1 cellular context compared by ENCODE assay signal in the genomic region with DNA sequence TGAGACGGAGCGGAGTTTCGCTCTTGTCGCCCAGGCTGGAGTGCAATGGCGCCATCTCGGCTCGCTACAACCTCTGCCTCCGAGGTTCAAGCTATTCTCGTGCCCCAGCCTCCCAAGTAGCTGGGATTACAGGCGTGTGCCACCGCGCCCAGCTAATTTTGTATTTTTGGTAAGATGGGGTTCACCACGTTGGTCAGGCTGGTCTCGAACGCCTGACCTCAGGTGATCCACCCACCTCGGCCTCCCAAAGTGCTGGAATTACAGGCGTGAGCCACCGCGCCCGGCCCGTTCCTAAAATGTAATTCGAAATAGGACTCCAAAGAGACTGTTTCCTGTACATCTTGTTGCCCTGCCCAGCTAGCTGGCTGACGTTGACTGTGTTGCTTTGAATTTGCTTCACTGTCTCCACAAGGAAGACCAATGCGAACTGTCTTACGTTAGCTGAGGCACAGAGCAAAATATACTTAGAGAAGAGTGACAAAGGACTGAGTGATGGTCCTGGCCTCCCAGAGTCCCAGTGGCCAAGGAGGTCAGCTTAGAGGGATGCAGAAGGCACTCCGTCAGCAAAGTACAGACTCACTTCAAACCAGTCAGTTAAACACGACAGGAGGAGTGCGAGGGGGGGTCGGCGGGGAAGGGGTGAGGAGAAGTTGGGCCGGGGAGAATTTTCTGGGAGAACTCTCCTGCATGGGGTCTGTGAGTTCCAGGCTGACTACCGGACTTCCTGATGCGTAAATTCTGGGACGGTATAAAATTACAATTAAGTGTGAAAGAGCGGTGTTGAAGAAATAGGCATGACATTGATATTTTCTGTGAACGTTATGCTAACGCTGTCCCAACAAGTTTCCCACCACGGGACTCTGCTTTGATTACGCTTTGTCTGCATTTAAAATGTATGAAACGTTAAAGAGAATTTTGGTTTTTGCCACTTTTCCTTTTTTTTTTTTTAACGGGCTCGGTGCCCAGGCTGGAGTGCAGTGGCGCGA.
TF ChIP-seq lines count a peak whose summit lies in the region.

No MANE protein-coding gene starts in this region.

TF ChIP-seq in HepG2, 621 proteins besides CTCF, POLR2A, EP300 and RAD21 (continued from another document and continues in another):
- TF ChIP-seq ZNF713 (CRISPR knock-in tag; IDR thresholded peaks at IDR 0.05) (no peak), ZNF546 (CRISPR knock-in tag; conservative IDR thresholded peaks at IDR 0.05) (no peak), ZNF775 (CRISPR knock-in tag; IDR thresholded peaks at IDR 0.05; ENCODE audit: borderline replicate concordance) (peak; percentile 95; the same call in 1 of the 2 replicates), ZNF496 (CRISPR knock-in tag; IDR thresholded peaks at IDR 0.05; ENCODE audit: insufficient replicate concordance) (no peak), ZNF543 (CRISPR knock-in tag; IDR thresholded peaks at IDR 0.05) (no peak), TRIM24 (CRISPR knock-in tag; IDR thresholded peaks at IDR 0.05) (no peak), ZNF674 (CRISPR knock-in tag; IDR thresholded peaks at IDR 0.05; ENCODE audit: low read depth) (0 out of 2 replicates have a peak, but pooled peaks have one; percentile 15), POLR2AphosphoS2 (IDR thresholded peaks at IDR 0.05; ENCODE audit: low read depth, low read length) (no peak), NFIC (IDR thresholded peaks at IDR 0.05; ENCODE audit: low read length) (no peak), NKX3-1 (CRISPR knock-in tag; IDR thresholded peaks at IDR 0.05) (no peak), ZNF75D (CRISPR knock-in tag; IDR thresholded peaks at IDR 0.05; ENCODE audit: borderline replicate concordance) (no peak), THAP11 (CRISPR knock-in tag; IDR thresholded peaks at IDR 0.05) (no peak), PHF8 (CRISPR knock-in tag; IDR thresholded peaks at IDR 0.05) (no peak), ZNF367 (CRISPR knock-in tag; IDR thresholded peaks at IDR 0.05; ENCODE audit: borderline replicate concordance) (no peak), RBAK (CRISPR knock-in tag; IDR thresholded peaks at IDR 0.05) (no peak), AGO2 (optimal IDR thresholded peaks at IDR 0.05; ENCODE audit: low read depth, low read length) (no peak), ZNF263 (CRISPR knock-in tag; IDR thresholded peaks at IDR 0.05) (no peak), CHD4 (IDR thresholded peaks at IDR 0.05; ENCODE audit: borderline replicate concordance, low read length) (peak; percentile 76; the same call in 1 of the 2 replicates), XRCC5 (optimal IDR thresholded peaks at IDR 0.05; ENCODE audit: low read length) (no peak), ZNF773 (CRISPR knock-in tag; IDR thresholded peaks at IDR 0.05; ENCODE audit: borderline replicate concordance) (no peak), HMG20B (CRISPR knock-in tag; conservative IDR thresholded peaks at IDR 0.05) (no peak), STAT5B (CRISPR knock-in tag; IDR thresholded peaks at IDR 0.05) (no peak), ZFX (CRISPR knock-in tag; IDR thresholded peaks at IDR 0.05; ENCODE audit: low read depth) (0 out of 2 replicates have a peak, but pooled peaks have one; percentile 20), PRMT3 (CRISPR knock-in tag; IDR thresholded peaks at IDR 0.05; ENCODE audit: borderline replicate concordance, low read depth) (no peak), SATB2 (CRISPR knock-in tag; IDR thresholded peaks at IDR 0.05) (no peak), MTF1 (CRISPR knock-in tag; IDR thresholded peaks at IDR 0.05) (no peak), SIN3B (IDR thresholded peaks at IDR 0.05; ENCODE audit: low read length) (no peak), RORA (CRISPR knock-in tag; IDR thresholded peaks at IDR 0.05) (no peak), GATAD1 (CRISPR knock-in tag; IDR thresholded peaks at IDR 0.05) (no peak), ZNF12 (CRISPR knock-in tag; IDR thresholded peaks at IDR 0.05) (no peak), KAT8 (CRISPR knock-in tag; IDR thresholded peaks at IDR 0.05) (no peak)
- TF ChIP-seq, protein P1, sequence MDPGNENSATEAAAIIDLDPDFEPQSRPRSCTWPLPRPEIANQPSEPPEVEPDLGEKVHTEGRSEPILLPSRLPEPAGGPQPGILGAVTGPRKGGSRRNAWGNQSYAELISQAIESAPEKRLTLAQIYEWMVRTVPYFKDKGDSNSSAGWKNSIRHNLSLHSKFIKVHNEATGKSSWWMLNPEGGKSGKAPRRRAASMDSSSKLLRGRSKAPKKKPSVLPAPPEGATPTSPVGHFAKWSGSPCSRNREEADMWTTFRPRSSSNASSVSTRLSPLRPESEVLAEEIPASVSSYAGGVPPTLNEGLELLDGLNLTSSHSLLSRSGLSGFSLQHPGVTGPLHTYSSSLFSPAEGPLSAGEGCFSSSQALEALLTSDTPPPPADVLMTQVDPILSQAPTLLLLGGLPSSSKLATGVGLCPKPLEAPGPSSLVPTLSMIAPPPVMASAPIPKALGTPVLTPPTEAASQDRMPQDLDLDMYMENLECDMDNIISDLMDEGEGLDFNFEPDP (CRISPR knock-in tag; conservative IDR thresholded peaks at IDR 0.05), result no peak
- TF ChIP-seq, protein P2, sequence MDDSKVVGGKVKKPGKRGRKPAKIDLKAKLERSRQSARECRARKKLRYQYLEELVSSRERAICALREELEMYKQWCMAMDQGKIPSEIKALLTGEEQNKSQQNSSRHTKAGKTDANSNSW (CRISPR knock-in tag; IDR thresholded peaks at IDR 0.05; ENCODE audit: borderline replicate concordance), result no peak
- TF ChIP-seq, protein P3, sequence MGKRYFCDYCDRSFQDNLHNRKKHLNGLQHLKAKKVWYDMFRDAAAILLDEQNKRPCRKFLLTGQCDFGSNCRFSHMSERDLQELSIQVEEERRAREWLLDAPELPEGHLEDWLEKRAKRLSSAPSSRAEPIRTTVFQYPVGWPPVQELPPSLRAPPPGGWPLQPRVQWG (CRISPR knock-in tag; IDR thresholded peaks at IDR 0.05; ENCODE audit: borderline replicate concordance, low read depth), result no peak
- TF ChIP-seq, protein P4, sequence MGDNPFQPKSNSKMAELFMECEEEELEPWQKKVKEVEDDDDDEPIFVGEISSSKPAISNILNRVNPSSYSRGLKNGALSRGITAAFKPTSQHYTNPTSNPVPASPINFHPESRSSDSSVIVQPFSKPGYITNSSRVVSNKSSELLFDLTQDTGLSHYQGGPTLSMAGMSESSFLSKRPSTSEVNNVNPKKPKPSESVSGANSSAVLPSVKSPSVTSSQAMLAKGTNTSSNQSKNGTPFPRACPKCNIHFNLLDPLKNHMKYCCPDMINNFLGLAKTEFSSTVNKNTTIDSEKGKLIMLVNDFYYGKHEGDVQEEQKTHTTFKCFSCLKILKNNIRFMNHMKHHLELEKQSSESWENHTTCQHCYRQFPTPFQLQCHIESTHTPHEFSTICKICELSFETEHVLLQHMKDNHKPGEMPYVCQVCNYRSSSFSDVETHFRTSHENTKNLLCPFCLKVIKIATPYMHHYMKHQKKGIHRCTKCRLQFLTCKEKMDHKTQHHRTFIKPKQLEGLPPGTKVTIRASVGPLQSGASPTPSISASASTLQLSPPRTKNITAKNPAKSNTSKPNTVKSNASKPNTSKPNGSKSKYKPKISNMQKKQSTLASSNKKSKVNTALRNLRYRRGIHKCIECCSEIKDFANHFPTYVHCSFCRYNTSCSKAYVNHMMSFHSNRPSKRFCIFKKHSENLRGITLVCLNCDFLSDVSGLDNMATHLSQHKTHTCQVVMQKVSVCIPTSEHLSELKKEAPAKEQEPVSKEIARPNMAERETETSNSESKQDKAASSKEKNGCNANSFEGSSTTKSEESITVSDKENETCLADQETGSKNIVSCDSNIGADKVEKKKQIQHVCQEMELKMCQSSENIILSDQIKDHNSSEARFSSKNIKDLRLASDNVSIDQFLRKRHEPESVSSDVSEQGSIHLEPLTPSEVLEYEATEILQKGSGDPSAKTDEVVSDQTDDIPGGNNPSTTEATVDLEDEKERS (CRISPR knock-in tag; IDR thresholded peaks at IDR 0.05), result no peak
- TF ChIP-seq, protein P5, sequence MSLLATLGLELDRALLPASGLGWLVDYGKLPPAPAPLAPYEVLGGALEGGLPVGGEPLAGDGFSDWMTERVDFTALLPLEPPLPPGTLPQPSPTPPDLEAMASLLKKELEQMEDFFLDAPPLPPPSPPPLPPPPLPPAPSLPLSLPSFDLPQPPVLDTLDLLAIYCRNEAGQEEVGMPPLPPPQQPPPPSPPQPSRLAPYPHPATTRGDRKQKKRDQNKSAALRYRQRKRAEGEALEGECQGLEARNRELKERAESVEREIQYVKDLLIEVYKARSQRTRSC (CRISPR knock-in tag; IDR thresholded peaks at IDR 0.05; ENCODE audit: low read depth), result no peak
- TF ChIP-seq, protein P6, sequence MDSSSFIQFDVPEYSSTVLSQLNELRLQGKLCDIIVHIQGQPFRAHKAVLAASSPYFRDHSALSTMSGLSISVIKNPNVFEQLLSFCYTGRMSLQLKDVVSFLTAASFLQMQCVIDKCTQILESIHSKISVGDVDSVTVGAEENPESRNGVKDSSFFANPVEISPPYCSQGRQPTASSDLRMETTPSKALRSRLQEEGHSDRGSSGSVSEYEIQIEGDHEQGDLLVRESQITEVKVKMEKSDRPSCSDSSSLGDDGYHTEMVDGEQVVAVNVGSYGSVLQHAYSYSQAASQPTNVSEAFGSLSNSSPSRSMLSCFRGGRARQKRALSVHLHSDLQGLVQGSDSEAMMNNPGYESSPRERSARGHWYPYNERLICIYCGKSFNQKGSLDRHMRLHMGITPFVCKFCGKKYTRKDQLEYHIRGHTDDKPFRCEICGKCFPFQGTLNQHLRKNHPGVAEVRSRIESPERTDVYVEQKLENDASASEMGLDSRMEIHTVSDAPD (CRISPR knock-in tag; IDR thresholded peaks at IDR 0.05), result no peak
- TF ChIP-seq, protein P7, sequence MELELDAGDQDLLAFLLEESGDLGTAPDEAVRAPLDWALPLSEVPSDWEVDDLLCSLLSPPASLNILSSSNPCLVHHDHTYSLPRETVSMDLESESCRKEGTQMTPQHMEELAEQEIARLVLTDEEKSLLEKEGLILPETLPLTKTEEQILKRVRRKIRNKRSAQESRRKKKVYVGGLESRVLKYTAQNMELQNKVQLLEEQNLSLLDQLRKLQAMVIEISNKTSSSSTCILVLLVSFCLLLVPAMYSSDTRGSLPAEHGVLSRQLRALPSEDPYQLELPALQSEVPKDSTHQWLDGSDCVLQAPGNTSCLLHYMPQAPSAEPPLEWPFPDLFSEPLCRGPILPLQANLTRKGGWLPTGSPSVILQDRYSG (CRISPR knock-in tag; IDR thresholded peaks at IDR 0.05), result no peak
- TF ChIP-seq, protein P8, sequence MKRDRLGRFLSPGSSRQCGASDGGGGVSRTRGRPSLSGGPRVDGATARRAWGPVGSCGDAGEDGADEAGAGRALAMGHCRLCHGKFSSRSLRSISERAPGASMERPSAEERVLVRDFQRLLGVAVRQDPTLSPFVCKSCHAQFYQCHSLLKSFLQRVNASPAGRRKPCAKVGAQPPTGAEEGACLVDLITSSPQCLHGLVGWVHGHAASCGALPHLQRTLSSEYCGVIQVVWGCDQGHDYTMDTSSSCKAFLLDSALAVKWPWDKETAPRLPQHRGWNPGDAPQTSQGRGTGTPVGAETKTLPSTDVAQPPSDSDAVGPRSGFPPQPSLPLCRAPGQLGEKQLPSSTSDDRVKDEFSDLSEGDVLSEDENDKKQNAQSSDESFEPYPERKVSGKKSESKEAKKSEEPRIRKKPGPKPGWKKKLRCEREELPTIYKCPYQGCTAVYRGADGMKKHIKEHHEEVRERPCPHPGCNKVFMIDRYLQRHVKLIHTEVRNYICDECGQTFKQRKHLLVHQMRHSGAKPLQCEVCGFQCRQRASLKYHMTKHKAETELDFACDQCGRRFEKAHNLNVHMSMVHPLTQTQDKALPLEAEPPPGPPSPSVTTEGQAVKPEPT (CRISPR knock-in tag; IDR thresholded peaks at IDR 0.05; ENCODE audit: low read depth), result no peak
- TF ChIP-seq, protein P9, sequence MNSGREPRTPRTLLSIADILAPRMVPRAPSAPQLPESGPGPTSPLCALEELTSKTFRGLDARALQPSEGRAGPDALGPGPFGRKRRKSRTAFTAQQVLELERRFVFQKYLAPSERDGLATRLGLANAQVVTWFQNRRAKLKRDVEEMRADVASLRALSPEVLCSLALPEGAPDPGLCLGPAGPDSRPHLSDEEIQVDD (CRISPR knock-in tag; IDR thresholded peaks at IDR 0.05; ENCODE audit: borderline replicate concordance), result no peak
- TF ChIP-seq, protein P10, sequence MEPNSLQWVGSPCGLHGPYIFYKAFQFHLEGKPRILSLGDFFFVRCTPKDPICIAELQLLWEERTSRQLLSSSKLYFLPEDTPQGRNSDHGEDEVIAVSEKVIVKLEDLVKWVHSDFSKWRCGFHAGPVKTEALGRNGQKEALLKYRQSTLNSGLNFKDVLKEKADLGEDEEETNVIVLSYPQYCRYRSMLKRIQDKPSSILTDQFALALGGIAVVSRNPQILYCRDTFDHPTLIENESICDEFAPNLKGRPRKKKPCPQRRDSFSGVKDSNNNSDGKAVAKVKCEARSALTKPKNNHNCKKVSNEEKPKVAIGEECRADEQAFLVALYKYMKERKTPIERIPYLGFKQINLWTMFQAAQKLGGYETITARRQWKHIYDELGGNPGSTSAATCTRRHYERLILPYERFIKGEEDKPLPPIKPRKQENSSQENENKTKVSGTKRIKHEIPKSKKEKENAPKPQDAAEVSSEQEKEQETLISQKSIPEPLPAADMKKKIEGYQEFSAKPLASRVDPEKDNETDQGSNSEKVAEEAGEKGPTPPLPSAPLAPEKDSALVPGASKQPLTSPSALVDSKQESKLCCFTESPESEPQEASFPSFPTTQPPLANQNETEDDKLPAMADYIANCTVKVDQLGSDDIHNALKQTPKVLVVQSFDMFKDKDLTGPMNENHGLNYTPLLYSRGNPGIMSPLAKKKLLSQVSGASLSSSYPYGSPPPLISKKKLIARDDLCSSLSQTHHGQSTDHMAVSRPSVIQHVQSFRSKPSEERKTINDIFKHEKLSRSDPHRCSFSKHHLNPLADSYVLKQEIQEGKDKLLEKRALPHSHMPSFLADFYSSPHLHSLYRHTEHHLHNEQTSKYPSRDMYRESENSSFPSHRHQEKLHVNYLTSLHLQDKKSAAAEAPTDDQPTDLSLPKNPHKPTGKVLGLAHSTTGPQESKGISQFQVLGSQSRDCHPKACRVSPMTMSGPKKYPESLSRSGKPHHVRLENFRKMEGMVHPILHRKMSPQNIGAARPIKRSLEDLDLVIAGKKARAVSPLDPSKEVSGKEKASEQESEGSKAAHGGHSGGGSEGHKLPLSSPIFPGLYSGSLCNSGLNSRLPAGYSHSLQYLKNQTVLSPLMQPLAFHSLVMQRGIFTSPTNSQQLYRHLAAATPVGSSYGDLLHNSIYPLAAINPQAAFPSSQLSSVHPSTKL (CRISPR knock-in tag; IDR thresholded peaks at IDR 0.05), result 0 out of 2 replicates have a peak, but pooled peaks have one; percentile 18
- TF ChIP-seq, protein P11, sequence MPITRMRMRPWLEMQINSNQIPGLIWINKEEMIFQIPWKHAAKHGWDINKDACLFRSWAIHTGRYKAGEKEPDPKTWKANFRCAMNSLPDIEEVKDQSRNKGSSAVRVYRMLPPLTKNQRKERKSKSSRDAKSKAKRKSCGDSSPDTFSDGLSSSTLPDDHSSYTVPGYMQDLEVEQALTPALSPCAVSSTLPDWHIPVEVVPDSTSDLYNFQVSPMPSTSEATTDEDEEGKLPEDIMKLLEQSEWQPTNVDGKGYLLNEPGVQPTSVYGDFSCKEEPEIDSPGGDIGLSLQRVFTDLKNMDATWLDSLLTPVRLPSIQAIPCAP (CRISPR knock-in tag; IDR thresholded peaks at IDR 0.05; ENCODE audit: low read depth), result no peak
